ENCODE assay signal across 8 cellular contexts in genomic region chr18:8608795-8609673, GRCh38. TPM values are rescaled to one million over a fixed set of nuclear protein-coding genes. Genes with fewer than 3 reads are reported as not detected.
DNase-seq lines count a peak whose midpoint lies in the region; ATAC-seq, FAIRE-seq and TF ChIP-seq lines count a peak whose summit lies in the region.

Gene RAB12 (plus strand): TSS chr18:8609437. CDS start chr18:8609440, 3 bp downstream.

- peaks cover 30% of the 10 kb centered on the region for H3K27me3 Mint-ChIP-seq in T-helper 1 cell treated with Interleukin-12 subunit alpha and Interleukin-12 subunit beta and Interleukin-4 antibody, amounts not matched to agents 30 μg/mL and 1 μg/mL, for 36 hours (ENCODE audit: low read depth)

- H3K9me3 Mint-ChIP-seq in T-helper 1 cell treated with Interleukin-12 subunit alpha and Interleukin-12 subunit beta and Interleukin-4 antibody, amounts not matched to agents 30 μg/mL and 1 μg/mL, for 36 hours, result no peaks in the 10 kb centered on the region

- peak; percentile 53 for FAIRE-seq in urothelium cell line (lab: Jason Lieb, UNC)

- intact Hi-C loops in left ventricle myocardium superior (cut with micrococcal nuclease), result no loop called here

- H3K4me3 ChIP-seq in GM12865 (ENCODE audit: low read depth, low read length), result peak within 1 kb of the TSS; percentile 86

- peak; percentile 58 for TF ChIP-seq CTCF in GM12865 (IDR thresholded peaks at IDR 0.05; ENCODE audit: insufficient read depth, low read depth, low read length, missing control alignments)

- ATAC-seq in HG02678 (IDR thresholded peaks at IDR 0.05; ENCODE audit: unreplicated experiment) (peak; percentile 71), left ventricle myocardium superior (peak; percentile 94)

- H3K27ac Mint-ChIP-seq in T-helper 1 cell treated with Interleukin-12 subunit alpha and Interleukin-12 subunit beta and Interleukin-4 antibody, amounts not matched to agents 30 μg/mL and 1 μg/mL, for 36 hours, result peak within 1 kb of the TSS; percentile 94

- H3K36me3 Mint-ChIP-seq in T-helper 1 cell treated with Interleukin-12 subunit alpha and Interleukin-12 subunit beta and Interleukin-4 antibody, amounts not matched to agents 30 μg/mL and 1 μg/mL, for 36 hours (ENCODE audit: low read depth), result peaks cover 8% of the 10 kb centered on the region

- DNase-seq in GM12865 (ENCODE audit: low read depth) (peak; percentile 93), NCI-H1436 (lab: John Stamatoyannopoulos, UW) (peak; percentile 78), amniotic stem cell (lab: John Stamatoyannopoulos, UW) (peak; percentile 33), left ventricle myocardium superior (peak; percentile 94), pulmonary artery endothelial cell (ENCODE audit: low read depth, low spot score) (peak; percentile 50), urothelium cell line (ENCODE audit: low spot score) (peak; percentile 98)

- peak within 1 kb of the TSS; percentile 97 for H3K4me3 Mint-ChIP-seq in T-helper 1 cell treated with Interleukin-12 subunit alpha and Interleukin-12 subunit beta and Interleukin-4 antibody, amounts not matched to agents 30 μg/mL and 1 μg/mL, for 36 hours

- H3K4me1 Mint-ChIP-seq in T-helper 1 cell treated with Interleukin-12 subunit alpha and Interleukin-12 subunit beta and Interleukin-4 antibody, amounts not matched to agents 30 μg/mL and 1 μg/mL, for 36 hours (ENCODE audit: low read depth), result peaks cover 40% of the 10 kb centered on the region

RNA-seq across cellular contexts. Expression of gene RAB12, which starts in this region (rescaled TPM):
- total RNA-seq in left ventricle myocardium superior (127 TPM), pulmonary artery endothelial cell (77.2 and 81.9 TPM in 2 replicates)

Comparison
In these comparisons a context has a peak if more than half of its experiments do, and no peak if none do; other contexts are left out.
1. Peak in every context shown above with its lines: DNase-seq, ATAC-seq and H3K4me3 ChIP-seq.
2. DNase-seq: peak in every context shown above with its lines; median percentile 98 in urothelium cell line; 94 in left ventricle myocardium superior; 93 in GM12865; 78 in NCI-H1436; 50 in pulmonary artery endothelial cell; 33 in amniotic stem cell.